8 cellular contexts compared by ENCODE assay signal in genomic region chr1:9629445-9630201, GRCh38. TPM values are rescaled to one million over a fixed set of nuclear protein-coding genes. Genes with fewer than 3 reads are reported as not detected.
DNase-seq lines count a peak whose midpoint lies in the region; ATAC-seq lines count a peak whose summit lies in the region.

No MANE protein-coding gene starts in this region.

- H3K9me3 ChIP-seq in BLaER1: peaks cover 8% of the 10 kb centered on the region

- H3K27me3 ChIP-seq in BLaER1: no peaks in the 10 kb centered on the region

- H3K4me2 ChIP-seq in BLaER1: peak overlapping the region; percentile 84

- peak overlapping the region; percentile 80 for H3K27ac ChIP-seq in BLaER1

- DNase-seq in KG1 (lab: John Stamatoyannopoulos, UW) (peak; percentile 74), immature natural killer cell (peak; percentile 80 to 82 (median 81)), ecto neural progenitor cell (ENCODE audit: low spot score) (no peak)
- peak; percentile 90 for DNase-seq in activated CD8-positive, alpha-beta memory T cell treated with anti-CD3 and anti-CD28 coated beads for 24 hours

- H3K9me3 Mint-ChIP-seq in immature natural killer cell: no peaks in the 10 kb centered on the region
- H3K9me3 Mint-ChIP-seq in stimulated activated memory B cell treated with anti-CD40 and anti-IgM and Interleukin-4, amounts not matched to agents 10 μg/mL and 1 μg/mL and 100 μg/mL, for 72 hours: no peaks in the 10 kb centered on the region

- H3K4me3 ChIP-seq in BLaER1: peak overlapping the region; percentile 60

- peak overlapping the region; percentile 90 to 95 (median 92) for H3K27ac Mint-ChIP-seq in immature natural killer cell
- peak overlapping the region; percentile 87 for H3K27ac Mint-ChIP-seq in stimulated activated memory B cell treated with anti-CD40 and anti-IgM and Interleukin-4, amounts not matched to agents 10 μg/mL and 1 μg/mL and 100 μg/mL, for 72 hours

- H3K4me1 Mint-ChIP-seq in immature natural killer cell: peaks cover 67 to 68% of the 10 kb centered on the region in 2 donors
- H3K4me1 Mint-ChIP-seq in stimulated activated memory B cell treated with anti-CD40 and anti-IgM and Interleukin-4, amounts not matched to agents 10 μg/mL and 1 μg/mL and 100 μg/mL, for 72 hours: peaks cover 83% of the 10 kb centered on the region

- no peaks in the 10 kb centered on the region for H4K20me1 ChIP-seq in BLaER1

- peaks cover 0 to 6% (median 0%) of the 10 kb centered on the region in 3 donors for H3K36me3 Mint-ChIP-seq in immature natural killer cell
- H3K36me3 Mint-ChIP-seq in stimulated activated memory B cell treated with anti-CD40 and anti-IgM and Interleukin-4, amounts not matched to agents 10 μg/mL and 1 μg/mL and 100 μg/mL, for 72 hours: peaks cover 18% of the 10 kb centered on the region

- H3K36me3 ChIP-seq in BLaER1: 0 out of 2 replicates have a peak, but pooled peaks cover 7% of the 10 kb centered on the region

- ATAC-seq in stimulated activated memory B cell treated with anti-CD40 and anti-IgM and Interleukin-4, amounts not matched to agents 10 μg/mL and 1 μg/mL and 100 μg/mL, for 72 hours: peak; percentile 73
- ATAC-seq in HG03196 (IDR thresholded peaks at IDR 0.05; ENCODE audit: unreplicated experiment): no peak
- no peak for ATAC-seq in HG02678 (IDR thresholded peaks at IDR 0.05; ENCODE audit: unreplicated experiment)

- peaks cover 79% of the 10 kb centered on the region for H3K4me1 ChIP-seq in BLaER1

- peak overlapping the region; percentile 69 for H3K9ac ChIP-seq in BLaER1

- H3K27me3 Mint-ChIP-seq in immature natural killer cell (ENCODE audit: low read depth in 3 of 3): peaks cover 11 to 21% (median 14%) of the 10 kb centered on the region in 3 donors
- no peaks in the 10 kb centered on the region for H3K27me3 Mint-ChIP-seq in stimulated activated memory B cell treated with anti-CD40 and anti-IgM and Interleukin-4, amounts not matched to agents 10 μg/mL and 1 μg/mL and 100 μg/mL, for 72 hours

- peak overlapping the region; percentile 85 to 96 (median 89) for H3K4me3 Mint-ChIP-seq in immature natural killer cell
- peak overlapping the region; percentile 94 for H3K4me3 Mint-ChIP-seq in stimulated activated memory B cell treated with anti-CD40 and anti-IgM and Interleukin-4, amounts not matched to agents 10 μg/mL and 1 μg/mL and 100 μg/mL, for 72 hours

RNA-seq across cellular contexts. Expression of gene PIK3CD, which starts 21.9 kb away (rescaled TPM):
- 100 to 1,000 TPM in 1 of 3 donors, 10 to 100 TPM in 2; 43.4 to 133 (median 49.0) TPM for polyA plus RNA-seq in immature natural killer cell

RNA-seq across cellular contexts. Expression of gene TMEM201, which starts 40.9 kb away (rescaled TPM):
- polyA plus RNA-seq in immature natural killer cell: 1 to 10 TPM; 1.1 to 2.3 (median 1.3) TPM
